Comparison of ENCODE assay signal across 21 cellular contexts in the genomic region with DNA sequence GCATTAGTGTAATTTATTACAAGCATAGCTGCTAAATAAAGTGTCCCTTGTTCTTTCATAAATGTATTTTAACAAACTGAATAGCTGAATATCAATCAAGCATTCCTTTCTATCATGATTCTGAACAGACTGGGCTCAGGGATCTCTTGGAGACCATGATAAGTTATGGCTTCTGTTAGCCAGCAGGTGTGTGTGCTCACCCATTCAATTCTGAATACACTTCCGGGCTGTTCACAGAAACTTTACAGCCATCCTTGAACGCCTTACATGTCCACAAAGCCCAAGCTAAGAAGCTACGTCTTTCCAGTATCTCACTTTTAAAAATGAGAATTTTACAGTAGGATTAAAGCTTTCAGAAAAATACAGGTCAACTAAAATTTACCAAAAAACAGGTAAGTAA.
"Had no signal": no experiment of that assay in that cellular context is flagged by ENCODE, and none has a peak within 500 bp of the region (broad histone marks: within the 10 kb centered on the region; RNA-seq: fewer than 3 reads in every experiment).

No MANE protein-coding gene starts in this region.

- H3K4me1 ChIP-seq: right lobe of liver had no signal

- H3K4me3 ChIP-seq: dorsolateral prefrontal cortex, gastroesophageal sphincter, prostate gland, right lobe of liver, skin epidermis, stomach, thoracic aorta had no signal

- H3K27ac ChIP-seq: dorsolateral prefrontal cortex, parathyroid adenoma, prostate gland, right lobe of liver, skin epidermis had no signal

- ATAC-seq: esophagus mucosa, gastroesophageal sphincter, natural killer cell, right lobe of liver had no signal

- H3K9me3 ChIP-seq: gastroesophageal sphincter, prostate gland, right lobe of liver, stomach, thoracic aorta had no signal

- H3K36me3 ChIP-seq: prostate gland had no signal

- DNase-seq: cortex of kidney; dorsolateral prefrontal cortex; effector CD8-positive, alpha-beta T cell; glutamatergic neuron; immature natural killer cell; mammary epithelial cell; natural killer cell; retina; right lobe of liver; stimulated activated CD4-positive, alpha-beta T cell treated with anti-CD3 and anti-CD28 coated beads, Interleukin-2, amount 100 ng/mL, for 24 hours; stimulated activated CD4-positive, alpha-beta T cell treated with anti-CD3 and anti-CD28 coated beads, Interleukin-4, amount 100 ng/mL, for 4 hours; stimulated activated naive CD4-positive, alpha-beta T cell; stomach; substantia nigra; trophoblast cell had no signal

- H3K27me3 ChIP-seq: gastroesophageal sphincter, right lobe of liver, stomach had no signal
